In genomic region chr12:26317942-26318565, GRCh38 we compare ENCODE assay signal across 8 cellular contexts.
DNase-seq lines count a peak whose midpoint lies in the region; ATAC-seq and TF ChIP-seq lines count a peak whose summit lies in the region.

No MANE protein-coding gene starts in this region.

- no peak for DNase-seq in COLO829 (ENCODE audit: low spot score)
- DNase-seq in NCI-H1436 (lab: John Stamatoyannopoulos, UW), result no peak
- no peak for DNase-seq in superior temporal gyrus (ENCODE audit: extremely low spot score)
- DNase-seq in epidermal melanocyte (ENCODE audit: insufficient read length, low spot score), result no peak

- ATAC-seq in GM21737 (IDR thresholded peaks at IDR 0.05; ENCODE audit: unreplicated experiment) (peak; percentile 48), gastroesophageal sphincter (peak; percentile 53)

- H3K9ac ChIP-seq in Loucy (ENCODE audit: low read depth, low read length, poor library complexity, severe bottlenecking), result no peak overlapping the region

- H4K20me1 ChIP-seq in DOHH2 (ENCODE audit: control insufficient read depth, insufficient read depth, low read depth, low read length) (no peaks in the 10 kb centered on the region), Loucy (ENCODE audit: insufficient read depth, low read length, poor library complexity, severe bottlenecking) (no peaks in the 10 kb centered on the region)

- H3K9me3 ChIP-seq in DOHH2 (ENCODE audit: control insufficient read depth, insufficient read depth, low read length) (peaks cover 4% of the 10 kb centered on the region; the same call in 1 of the 2 replicates), Loucy (ENCODE audit: insufficient read depth, low read depth, low read length) (no peaks in the 10 kb centered on the region), gastroesophageal sphincter (no peaks in the 10 kb centered on the region)

- TF ChIP-seq CTCF in DOHH2 (IDR thresholded peaks at IDR 0.05; ENCODE audit: low read depth, low read length, poor library complexity, severe bottlenecking) (no peak), Loucy (conservative IDR thresholded peaks at IDR 0.05; ENCODE audit: low read length) (no peak), gastroesophageal sphincter (IDR thresholded peaks at IDR 0.05) (no peak)

- 0 out of 2 replicates have a peak overlapping the region, but pooled peaks have one; percentile 45 for H2AFZ ChIP-seq in Loucy (ENCODE audit: low read length)

- H3K4me3 ChIP-seq in DOHH2 (ENCODE audit: low read length) (peak overlapping the region; percentile 72), Loucy (ENCODE audit: low read length, poor library complexity, severe bottlenecking) (no peak overlapping the region), gastroesophageal sphincter (no peak overlapping the region)

- H3K27ac ChIP-seq in DOHH2 (ENCODE audit: low read depth, low read length), result peak overlapping the region; percentile 90
- peak overlapping the region in 3 of 4 donors; percentile 15 to 55 (median 38) for H3K27ac ChIP-seq in gastroesophageal sphincter

- no peak for TF ChIP-seq POLR2A in gastroesophageal sphincter (IDR thresholded peaks at IDR 0.05)

- H3F3A ChIP-seq in DOHH2 (ENCODE audit: control insufficient read depth, insufficient read depth) (peaks cover 16% of the 10 kb centered on the region), Loucy (ENCODE audit: low read depth) (no peaks in the 10 kb centered on the region)

- H3K36me3 ChIP-seq in DOHH2 (ENCODE audit: control insufficient read depth, low read length), result peaks cover 5% of the 10 kb centered on the region
- H3K36me3 ChIP-seq in Loucy (ENCODE audit: insufficient read depth, low read length), result no peaks in the 10 kb centered on the region
- H3K36me3 ChIP-seq in gastroesophageal sphincter, result no peaks in the 10 kb centered on the region

- H3K27me3 ChIP-seq in DOHH2 (ENCODE audit: control insufficient read depth, low read length), result no peaks in the 10 kb centered on the region
- H3K27me3 ChIP-seq in Loucy (ENCODE audit: insufficient read depth, low read length, poor library complexity, severe bottlenecking), result no peaks in the 10 kb centered on the region
- H3K27me3 ChIP-seq in gastroesophageal sphincter, result no peaks in the 10 kb centered on the region

- no peak for TF ChIP-seq EP300 in gastroesophageal sphincter (IDR thresholded peaks at IDR 0.05)

- H3K4me1 ChIP-seq in DOHH2 (ENCODE audit: control insufficient read depth, low read length) (peaks cover 49% of the 10 kb centered on the region), Loucy (ENCODE audit: insufficient read depth, low read length, poor library complexity, severe bottlenecking) (no peaks in the 10 kb centered on the region), gastroesophageal sphincter (peaks cover 0 to 3% (median 0%) of the 10 kb centered on the region in 3 donors)

- H3K79me2 ChIP-seq in DOHH2 (ENCODE audit: control insufficient read depth, low read length), result no peaks in the 10 kb centered on the region
- H3K79me2 ChIP-seq in Loucy (ENCODE audit: insufficient read depth, low read length), result no peaks in the 10 kb centered on the region

- H3K9me2 ChIP-seq in DOHH2 (replicated peaks; ENCODE audit: control insufficient read depth, low read length) (no peaks in the 10 kb centered on the region), Loucy (replicated peaks; ENCODE audit: low read depth, low read length) (no peaks in the 10 kb centered on the region)

- H3K4me2 ChIP-seq in DOHH2 (ENCODE audit: low read length) (peak overlapping the region; percentile 89), Loucy (ENCODE audit: low read depth, low read length, poor library complexity, severe bottlenecking) (no peak overlapping the region)
